26 cellular contexts compared by ENCODE assay signal in the genomic region with DNA sequence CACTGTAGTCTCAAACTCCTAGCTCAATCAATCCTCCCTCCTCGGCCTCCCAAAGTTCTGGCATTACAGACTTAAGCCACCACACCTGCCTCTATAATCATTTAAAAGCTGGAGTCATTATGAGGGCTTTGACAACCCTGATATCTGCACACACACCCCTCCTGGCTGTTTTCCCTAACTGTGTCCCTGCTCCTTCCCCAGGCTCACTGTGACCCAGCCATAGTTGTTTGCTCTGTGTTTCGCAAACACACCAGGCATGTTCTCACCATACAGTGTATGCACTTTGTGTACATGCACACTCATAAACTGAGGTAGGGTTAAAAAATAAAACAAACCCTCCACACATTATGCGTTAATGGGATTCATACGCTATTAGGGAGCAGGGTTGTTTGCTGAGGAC. TPM values are rescaled to one million over a fixed set of nuclear protein-coding genes. Genes with fewer than 3 reads are reported as not detected.
"Had no signal": no experiment of that assay in that cellular context is flagged by ENCODE, and none has a peak within 500 bp of the region (broad histone marks: within the 10 kb centered on the region; RNA-seq: fewer than 3 reads in every experiment).

No MANE protein-coding gene starts in this region.

- ATAC-seq: effector memory CD8-positive, alpha-beta T cell; natural killer cell; stimulated activated effector memory CD8-positive, alpha-beta T cell treated with anti-CD3 and anti-CD28 coated beads, Interleukin-12 subunit alpha, Interleukin-12 subunit beta, amount 100 ng/mL, for 72 hours had no signal

- H3K36me3 ChIP-seq: esophagus squamous epithelium, prostate gland, right atrium auricular region, sigmoid colon, stomach, tibial artery had no signal

- DNase-seq: cortex of kidney; effector memory CD8-positive, alpha-beta T cell; esophagus squamous epithelium; foreskin melanocyte; natural killer cell; sigmoid colon; stimulated activated CD4-positive, alpha-beta T cell treated with anti-CD3 and anti-CD28 coated beads, Interleukin-2, amount 100 ng/mL, for 24 hours; stimulated activated CD4-positive, alpha-beta T cell treated with anti-CD3 and anti-CD28 coated beads, Interleukin-4, amount 100 ng/mL, for 24 hours; stimulated activated naive CD4-positive, alpha-beta T cell treated with Interleukin-2 at 50 U/mL for 16 hours; stomach; testis; tibial artery had no signal

- H3K9me3 ChIP-seq: esophagus squamous epithelium, prostate gland, right atrium auricular region, sigmoid colon, stomach, testis, tibial artery had no signal

- H3K4me3 ChIP-seq: esophagus squamous epithelium, lung, prostate gland, right atrium auricular region, sigmoid colon, stomach, testis, tibial artery had no signal

- FAIRE-seq: endometrium, keratinocyte had no signal

- H3K27me3 ChIP-seq: right atrium auricular region, sigmoid colon, stomach, testis had no signal

- H3K27ac ChIP-seq: esophagus squamous epithelium, prostate gland, right atrium auricular region, sigmoid colon, stomach, testis, tibial artery had no signal

- H3K4me1 ChIP-seq: prostate gland, right atrium auricular region, sigmoid colon, testis, tibial artery had no signal

RNA-seq across cellular contexts. Expression of a gene that starts 21.8 kb away (rescaled TPM):
- total RNA-seq: dermis microvascular lymphatic vessel endothelial cell, lung, mononuclear cell, natural killer cell, osteoblast, prostate gland, sigmoid colon, skeletal muscle tissue, stomach, subcutaneous adipose tissue, urinary bladder had no signal
- polyA plus RNA-seq: liver, neural cell, sigmoid colon, urinary bladder had no signal

RNA-seq across cellular contexts. Expression of a gene that starts 53.6 kb away (rescaled TPM):
- total RNA-seq: dermis microvascular lymphatic vessel endothelial cell, esophagus squamous epithelium, liver, lung, natural killer cell, osteoblast, prostate gland, sigmoid colon, skeletal muscle tissue, stomach, subcutaneous adipose tissue, testis, urinary bladder had no signal
- polyA plus RNA-seq: neural cell had no signal
